In genomic region chr13:97298816-97299215, GRCh38 we compare ENCODE assay signal across 14 cellular contexts.
DNase-seq lines count a peak whose midpoint lies in the region; ATAC-seq and TF ChIP-seq lines count a peak whose summit lies in the region.
"Had no signal": no experiment of that assay in that cellular context is flagged by ENCODE, and none has a peak within 500 bp of the region (broad histone marks: within the 10 kb centered on the region; RNA-seq: fewer than 3 reads in every experiment).

No MANE protein-coding gene starts in this region.

- in situ Hi-C loops in IMR-90 (cut with MboI; ENCODE audit: low sequenced_read_pairs) = no loop called here

- no peak overlapping the region for H3K4me3 ChIP-seq in IMR-90 (ENCODE audit: insufficient read depth, low read depth, low read length)
- H3K4me3 ChIP-seq in gastroesophageal sphincter = no peak overlapping the region
- H3K4me3 ChIP-seq: pancreas, thoracic aorta had no signal

- peak overlapping the region; percentile 88; the same call in 1 of the 2 replicates for H2AK5ac ChIP-seq in IMR-90 (ENCODE audit: low read depth, low read length)

- dilution Hi-C loops in IMR-90 (cut with HindIII; ENCODE audit: low sequenced_read_pairs, unreplicated experiment) = no loop called here

- H2BK5ac ChIP-seq in IMR-90 (ENCODE audit: low read depth, low read length, poor library complexity, severe bottlenecking) = peak overlapping the region; percentile 35

- TF ChIP-seq RAD21 in IMR-90 (IDR thresholded peaks at IDR 0.05; ENCODE audit: low read length) = no peak

- DNase-seq in NCI-H526 (lab: John Stamatoyannopoulos, UW) (peak; percentile 50 to 61), NCI-H526 treated with DMSO at 0.1 percent for 48 hours (lab: John Stamatoyannopoulos, UW) (no peak), IMR-90 (peak; percentile 47), GM20000 (ENCODE audit: low spot score) (no peak)
- no peak for DNase-seq in activated CD4-positive, alpha-beta T cell treated with anti-CD3 and anti-CD28 coated beads for 48 hours
- no peak for DNase-seq in activated naive CD4-positive, alpha-beta T cell treated with Interleukin-2 at 50 U/mL for 16 hours
- DNase-seq: effector memory CD4-positive, alpha-beta T cell; islet precursor cell; NCI-H1694; pancreas had no signal

- H3K4ac ChIP-seq in IMR-90 (ENCODE audit: low read depth, low read length) = peak overlapping the region; percentile 55; the same call in 1 of the 2 replicates

- POLR2A ChIA-PET in IMR-90 (lab: Charles Lee; ENCODE audit: unreplicated experiment) = no interaction called here

- H3K36me3 ChIP-seq in IMR-90 (ENCODE audit: control insufficient read depth, insufficient read depth, low read length) (peaks cover 12% of the 10 kb centered on the region), gastroesophageal sphincter (no peaks in the 10 kb centered on the region)
- H3K36me3 ChIP-seq: pancreas, thoracic aorta had no signal

- no peak overlapping the region for H2AFZ ChIP-seq in IMR-90 (replicated peaks; ENCODE audit: low read length, poor library complexity)

- H2BK20ac ChIP-seq in IMR-90 (ENCODE audit: low read depth, low read length) = peak overlapping the region; percentile 23; the same call in 1 of the 2 replicates

- peak overlapping the region; percentile 13; the same call in 1 of the 2 replicates for H3K18ac ChIP-seq in IMR-90 (ENCODE audit: low read depth, low read length)

- ATAC-seq in IMR-90 (ENCODE audit: low read depth) = peak; percentile 59
- no peak for ATAC-seq in gastroesophageal sphincter
- ATAC-seq in HG02642 (IDR thresholded peaks at IDR 0.05; ENCODE audit: poor library complexity, unreplicated experiment) = no peak

- no TSS peak for BruUV-seq in IMR-90 (replicated peaks; lab: Mats Ljungman, UMichigan)

- H3K56ac ChIP-seq in IMR-90 (ENCODE audit: extremely low read depth, insufficient read depth, low read length) = no peak overlapping the region

- peak overlapping the region; percentile 65; the same call in 1 of the 3 replicates for H2BK15ac ChIP-seq in IMR-90 (ENCODE audit: low read depth, low read length)

- peak overlapping the region; percentile 16; the same call in 1 of the 2 replicates for H4K91ac ChIP-seq in IMR-90 (ENCODE audit: insufficient read depth, low read depth, low read length)

- no CpG with 5 or more reads among the region's 1 CpG for WGBS in IMR-90 (ENCODE audit: extremely low coverage in 2 of 2, insufficient read length in 1 of 2), 2 experiments
- 33 to 54% methylated on average over 1 of the region's 1 CpG for WGBS in gastroesophageal sphincter (ENCODE audit: low coverage in 1 of 2), 2 donors

- no peaks in the 10 kb centered on the region for H3K9me3 ChIP-seq in IMR-90 (ENCODE audit: control insufficient read depth, insufficient read depth, low read length)
- no peaks in the 10 kb centered on the region for H3K9me3 ChIP-seq in gastroesophageal sphincter
- H3K9me3 ChIP-seq: pancreas, thoracic aorta had no signal

- H2AK9ac ChIP-seq in IMR-90 (replicated peaks; ENCODE audit: low read depth, low read length, poor library complexity) = no peak overlapping the region

- intact Hi-C loops in IMR-90 (cut with micrococcal nuclease) = no loop called here

- peaks cover 29% of the 10 kb centered on the region for H3K9me1 ChIP-seq in IMR-90 (ENCODE audit: insufficient read depth, low read length)

- H3K4me2 ChIP-seq in IMR-90 (ENCODE audit: low read depth, low read length) = peak overlapping the region; percentile 84
- H3K4me2 ChIP-seq: KMS-11 had no signal

- no peak overlapping the region for H4K5ac ChIP-seq in IMR-90 (ENCODE audit: low read depth, low read length)

- H3K14ac ChIP-seq in IMR-90 (replicated peaks; ENCODE audit: low read depth, low read length) = peak overlapping the region; percentile 8

- TF ChIP-seq CTCF in IMR-90 (conservative IDR thresholded peaks at IDR 0.05; ENCODE audit: low read depth, low read length) (no peak), gastroesophageal sphincter (IDR thresholded peaks at IDR 0.05) (no peak), GM20000 (IDR thresholded peaks at IDR 0.05; ENCODE audit: extremely low read depth, missing control alignments) (no peak)

- TF ChIP-seq EP300 in gastroesophageal sphincter (IDR thresholded peaks at IDR 0.05) = no peak

- H2BK120ac ChIP-seq in IMR-90 (ENCODE audit: low read depth, low read length) = peak overlapping the region; percentile 13; the same call in 1 of the 2 replicates

- no peak overlapping the region for H3K9ac ChIP-seq in IMR-90 (ENCODE audit: low read depth, low read length)
- H3K9ac ChIP-seq: KMS-11 had no signal

- H3K27me3 ChIP-seq in IMR-90 (ENCODE audit: control insufficient read depth, insufficient read depth, low read length) (no peaks in the 10 kb centered on the region), gastroesophageal sphincter (no peaks in the 10 kb centered on the region)
- H3K27me3 ChIP-seq: pancreas had no signal

- peaks cover 49% of the 10 kb centered on the region; the same call in 1 of the 2 replicates for H4K20me1 ChIP-seq in IMR-90 (ENCODE audit: insufficient read depth, low read length)

- CTCF ChIA-PET in IMR-90 (lab: Yijun Ruan, JAX) = interaction anchor here (1.2 to 1.6 kb wide), 2 partner anchors 10 to 45 kb away, joined by 4 to 5 read pairs; no protein-coding TSS in a partner anchor

- peaks cover 49 to 81% of the 10 kb centered on the region in 2 experiments for H3K79me1 ChIP-seq in IMR-90 (ENCODE audit: low read depth in 1 of 2, low read length in 2 of 2)

- H4K8ac ChIP-seq in IMR-90 (ENCODE audit: low read depth in 2 of 2, low read length in 2 of 2) = peak overlapping the region; percentile 7 to 49; a peak in 3 of 4 replicates

- H3K27ac ChIP-seq in IMR-90 (ENCODE audit: insufficient read depth, low read length) = peak overlapping the region; percentile 63; the same call in 1 of the 2 replicates
- H3K27ac ChIP-seq in gastroesophageal sphincter = peak overlapping the region in 3 of 4 donors; percentile 5 to 40 (median 34)
- H3K27ac ChIP-seq: KMS-11, pancreas, thoracic aorta had no signal

- peaks cover 23% of the 10 kb centered on the region for H3K4me1 ChIP-seq in IMR-90 (ENCODE audit: control insufficient read depth, insufficient read depth, low read length)
- peaks cover 37 to 97% (median 42%) of the 10 kb centered on the region in 3 donors for H3K4me1 ChIP-seq in gastroesophageal sphincter

- peak overlapping the region; percentile 26; the same call in 1 of the 2 replicates for H3K23ac ChIP-seq in IMR-90 (ENCODE audit: low read depth, low read length)

- no peak for TF ChIP-seq POLR2A in IMR-90 (IDR thresholded peaks at IDR 0.05; ENCODE audit: low read depth, low read length)
- no peak for TF ChIP-seq POLR2A in gastroesophageal sphincter (IDR thresholded peaks at IDR 0.05)

TF ChIP-seq in IMR-90, 13 proteins besides CTCF, POLR2A, EP300 and RAD21:
- TF ChIP-seq RFX5 (IDR thresholded peaks at IDR 0.05; ENCODE audit: low read depth, low read length) (no peak), SMC3 (IDR thresholded peaks at IDR 0.05; ENCODE audit: low read depth, low read length) (no peak), BHLHE40 (IDR thresholded peaks at IDR 0.05; ENCODE audit: low read depth, low read length) (no peak), USF2 (IDR thresholded peaks at IDR 0.05; ENCODE audit: low read depth, low read length) (0 out of 2 replicates have a peak, but pooled peaks have one; percentile 32), RCOR1 (IDR thresholded peaks at IDR 0.05; ENCODE audit: insufficient replicate concordance, low read length) (no peak), FOS (IDR thresholded peaks at IDR 0.05; ENCODE audit: low read depth, low read length) (no peak)

Comparison
In these comparisons a context has a peak if more than half of its experiments do, and no peak if none do; other contexts are left out.
1. DNase-seq: peak in NCI-H526 (2 of 2) and IMR-90 (single experiment); none in NCI-H526 treated with DMSO at 0.1 percent for 48 hours (single experiment), activated CD4-positive, alpha-beta T cell treated with anti-CD3 and anti-CD28 coated beads for 48 hours (single experiment), activated naive CD4-positive, alpha-beta T cell treated with Interleukin-2 at 50 U/mL for 16 hours (single experiment) and GM20000 (single experiment).